ENCODE assay signal across 16 cellular contexts in genomic region chr20:36547186-36548005, GRCh38. TPM values are rescaled to one million over a fixed set of nuclear protein-coding genes. Genes with fewer than 3 reads are reported as not detected.
A peak's percentile ranks its signal among the peaks of the same experiment; 100 is the strongest.
DNase-seq lines count a peak whose midpoint lies in the region; TF ChIP-seq lines count a peak whose summit lies in the region.
"Had no signal": no experiment of that assay in that cellular context is flagged by ENCODE, and none has a peak within 500 bp of the region (broad histone marks: within the 10 kb centered on the region; RNA-seq: fewer than 3 reads in every experiment).

No MANE protein-coding gene starts in this region.

- no peak for TF ChIP-seq CTCF in left ventricle myocardium inferior (IDR thresholded peaks at IDR 0.05; ENCODE audit: borderline replicate concordance)
- TF ChIP-seq CTCF in endodermal cell (conservative IDR thresholded peaks at IDR 0.05), result no peak

- peaks cover 15% of the 10 kb centered on the region for H3K4me1 Mint-ChIP-seq in endodermal cell
- H3K4me1 Mint-ChIP-seq in T-helper 2 cell treated with Interferon-gamma antibody and Interleukin-4, amounts not matched to agents 5 μg/mL and 100 μg/mL, for 36 hours (ENCODE audit: low read depth), result no peaks in the 10 kb centered on the region

- H2BK12ac ChIP-seq in neuronal stem cell (ENCODE audit: low read length), result no peak overlapping the region

- H3K79me1 ChIP-seq in neuronal stem cell (ENCODE audit: low read depth, low read length), result peaks cover 5% of the 10 kb centered on the region

- H3K27ac ChIP-seq in left ventricle myocardium inferior (replicated peaks) (peak overlapping the region; percentile 33), endodermal cell (ENCODE audit: low read depth, low read length) (no peak overlapping the region), neuronal stem cell (replicated peaks; ENCODE audit: low read length) (no peak overlapping the region)

- intact Hi-C loops in left ventricle myocardium inferior (cut with micrococcal nuclease) (no loop called here), cardiac septum (cut with DNase I) (no loop called here)

- H2BK15ac ChIP-seq in neuronal stem cell (ENCODE audit: low read length), result peak overlapping the region; percentile 8

- H4K91ac ChIP-seq in neuronal stem cell (ENCODE audit: low read depth, low read length, poor library complexity), result no peak overlapping the region

- no peak overlapping the region for H4K8ac ChIP-seq in neuronal stem cell (ENCODE audit: low read depth, low read length)

- H3K9ac ChIP-seq in endodermal cell (ENCODE audit: extremely low read depth, low read length, poor library complexity, severe bottlenecking) (no peak overlapping the region), neuronal stem cell (ENCODE audit: low read depth, low read length, poor library complexity) (no peak overlapping the region)

- no peak overlapping the region for H3K4me3 ChIP-seq in left ventricle myocardium inferior
- no peak overlapping the region for H3K4me3 ChIP-seq in endodermal cell (ENCODE audit: low read length)
- H3K4me3 ChIP-seq in neuronal stem cell (ENCODE audit: low read length in 2 of 2), result no peak overlapping the region

- WGBS in endodermal cell (ENCODE audit: insufficient coverage in 1 of 2, insufficient read length in 1 of 2), 2 experiments, result 89 to 93% methylated on average over 9 to 12 of the region's 12 CpGs
- no CpG with 5 or more reads among the region's 12 CpGs for WGBS in neuronal stem cell (ENCODE audit: extremely low coverage in 2 of 2, insufficient read length in 2 of 2, insufficient replicate concordance in 1 of 2), 2 donors

- H3K4ac ChIP-seq in neuronal stem cell (ENCODE audit: low read length), result no peak overlapping the region

- H3K27me3 ChIP-seq in left ventricle myocardium inferior (ENCODE audit: low read depth) (no peaks in the 10 kb centered on the region), endodermal cell (ENCODE audit: control insufficient read depth, insufficient read depth, low read length, poor library complexity, severe bottlenecking) (no peaks in the 10 kb centered on the region), neuronal stem cell (ENCODE audit: control insufficient read depth in 3 of 3, insufficient read depth in 3 of 3, low read depth in 1 of 3, low read length in 3 of 3) (no peaks in the 10 kb centered on the region)

- no peak overlapping the region for H3K27ac Mint-ChIP-seq in endodermal cell
- no peak overlapping the region for H3K27ac Mint-ChIP-seq in T-helper 2 cell treated with Interferon-gamma antibody and Interleukin-4, amounts not matched to agents 5 μg/mL and 100 μg/mL, for 36 hours

- no peaks in the 10 kb centered on the region for H3K9me3 Mint-ChIP-seq in endodermal cell
- H3K9me3 Mint-ChIP-seq in T-helper 2 cell treated with Interferon-gamma antibody and Interleukin-4, amounts not matched to agents 5 μg/mL and 100 μg/mL, for 36 hours, result no peaks in the 10 kb centered on the region

- no peaks in the 10 kb centered on the region for H3K27me3 Mint-ChIP-seq in endodermal cell (ENCODE audit: insufficient read depth)
- H3K27me3 Mint-ChIP-seq in T-helper 2 cell treated with Interferon-gamma antibody and Interleukin-4, amounts not matched to agents 5 μg/mL and 100 μg/mL, for 36 hours (ENCODE audit: low read depth), result no peaks in the 10 kb centered on the region

- H2AFZ ChIP-seq in neuronal stem cell (ENCODE audit: low read length), result no peak overlapping the region

- H3K23ac ChIP-seq in neuronal stem cell (ENCODE audit: low read depth, low read length, poor library complexity), result no peak overlapping the region

- H2AK5ac ChIP-seq in neuronal stem cell (ENCODE audit: low read depth, low read length), result no peak overlapping the region

- H2BK5ac ChIP-seq in neuronal stem cell (ENCODE audit: low read length), result no peak overlapping the region

- H3K36me3 ChIP-seq in left ventricle myocardium inferior (peaks cover 51% of the 10 kb centered on the region), endodermal cell (ENCODE audit: control insufficient read depth, insufficient read depth, low read length) (peaks cover 56% of the 10 kb centered on the region), neuronal stem cell (replicated peaks in 1 of 2; ENCODE audit: control insufficient read depth in 2 of 2, insufficient read depth in 2 of 2, low read length in 2 of 2) (peaks cover 0 to 24% of the 10 kb centered on the region in 2 donors)

- DNase-seq in left ventricle myocardium inferior (no peak), cardiac septum (ENCODE audit: low spot score) (no peak), endodermal cell (peak; percentile 41), neuronal stem cell (ENCODE audit: low spot score) (no peak), ureter (ENCODE audit: low spot score) (no peak), germinal center (ENCODE audit: low spot score) (no peak)
- no peak for DNase-seq in stimulated activated CD4-positive, alpha-beta T cell treated with anti-CD3 and anti-CD28 coated beads, Interleukin-2, amount 100 ng/mL, for 48 hours
- no peak for DNase-seq in T-helper 2 cell treated with Interferon-gamma antibody and Interleukin-4, amounts not matched to agents 5 μg/mL and 100 μg/mL, for 36 hours (ENCODE audit: low spot score)
- DNase-seq: C1 segment of cervical spinal cord; HCEC 1CT; KBM-7; NCI-H1048; NCI-H226; NCI-H69; NK-92 treated with Interleukin-12 subunit alpha and Interleukin-12 subunit beta, amount 100 ng/mL, for 24 hours; OCI-M1 had no signal

- H3K14ac ChIP-seq in neuronal stem cell (ENCODE audit: low read length), result no peak overlapping the region

- no peak overlapping the region for H3K4me2 ChIP-seq in neuronal stem cell (ENCODE audit: insufficient read depth, low read length, poor library complexity, severe bottlenecking)

- H3K36me3 Mint-ChIP-seq in endodermal cell (ENCODE audit: low read depth), result peaks cover 33% of the 10 kb centered on the region
- no peaks in the 10 kb centered on the region for H3K36me3 Mint-ChIP-seq in T-helper 2 cell treated with Interferon-gamma antibody and Interleukin-4, amounts not matched to agents 5 μg/mL and 100 μg/mL, for 36 hours (ENCODE audit: low read depth)

- no peak overlapping the region for H3K18ac ChIP-seq in neuronal stem cell (ENCODE audit: low read length)

- H3K4me3 Mint-ChIP-seq in endodermal cell, result no peak overlapping the region
- no peak overlapping the region for H3K4me3 Mint-ChIP-seq in T-helper 2 cell treated with Interferon-gamma antibody and Interleukin-4, amounts not matched to agents 5 μg/mL and 100 μg/mL, for 36 hours

- H3K9me3 ChIP-seq in left ventricle myocardium inferior (replicated peaks) (no peaks in the 10 kb centered on the region), endodermal cell (ENCODE audit: control insufficient read depth, low read length) (no peaks in the 10 kb centered on the region), neuronal stem cell (replicated peaks in 1 of 2; ENCODE audit: control insufficient read depth in 2 of 2, insufficient read depth in 1 of 2, low read depth in 1 of 2, low read length in 2 of 2) (no peaks in the 10 kb centered on the region)

- peaks cover 91% of the 10 kb centered on the region for H3K4me1 ChIP-seq in left ventricle myocardium inferior
- H3K4me1 ChIP-seq in endodermal cell (ENCODE audit: control insufficient read depth, insufficient read depth, low read length), result peaks cover 13% of the 10 kb centered on the region
- peaks cover 4 to 13% of the 10 kb centered on the region in 2 donors for H3K4me1 ChIP-seq in neuronal stem cell (ENCODE audit: control insufficient read depth in 2 of 2, insufficient read depth in 1 of 2, low read depth in 1 of 2, low read length in 2 of 2)

- no peak overlapping the region for H2BK120ac ChIP-seq in neuronal stem cell (ENCODE audit: low read depth, low read length)

RNA-seq across cellular contexts. Expression of gene MYL9, which starts 6.1 kb away (rescaled TPM):
- total RNA-seq in left ventricle myocardium inferior, result 1,345 TPM
- 2,307 TPM for total RNA-seq in cardiac septum
- total RNA-seq in endodermal cell, result 100 to 1,000 TPM; 264 to 284 TPM
- 186 TPM for polyA plus RNA-seq in endodermal cell (2013, experiment 1 of 2)
- 220 TPM for polyA plus RNA-seq in endodermal cell (2013, experiment 2 of 2)
- 136 TPM for polyA plus RNA-seq in neuronal stem cell (2013, experiment 1 of 2)
- polyA plus RNA-seq in neuronal stem cell (2013, experiment 2 of 2), result 136 TPM
- 1,028 TPM for total RNA-seq in ureter

RNA-seq across cellular contexts. Expression of gene TGIF2, which starts 26.0 kb away (rescaled TPM):
- total RNA-seq in left ventricle myocardium inferior (5.8 TPM), cardiac septum (6.1 TPM), endodermal cell (10 to 100 TPM; 33.4 to 39.0 TPM), ureter (18.8 TPM)
- polyA plus RNA-seq in endodermal cell (2013, experiment 1 of 2), result 35.6 TPM
- polyA plus RNA-seq in endodermal cell (2013, experiment 2 of 2), result 33.7 TPM
- polyA plus RNA-seq in neuronal stem cell (2013, experiment 1 of 2), result 116 TPM
- 126 TPM for polyA plus RNA-seq in neuronal stem cell (2013, experiment 2 of 2)

RNA-seq across cellular contexts. Expression of gene RAB5IF, which starts 58.2 kb away (rescaled TPM):
- total RNA-seq in left ventricle myocardium inferior (56.5 TPM), cardiac septum (50.2 TPM), endodermal cell (10 to 100 TPM; 98.9 to 99.9 TPM), ureter (83.6 TPM)
- polyA plus RNA-seq in endodermal cell (2013, experiment 1 of 2), result 94.9 TPM
- 93.6 TPM for polyA plus RNA-seq in endodermal cell (2013, experiment 2 of 2)
- polyA plus RNA-seq in neuronal stem cell (2013, experiment 1 of 2), result 78.3 TPM
- polyA plus RNA-seq in neuronal stem cell (2013, experiment 2 of 2), result 76.5 TPM
